24 cellular contexts compared by ENCODE assay signal in genomic region chr17:32396343-32396742, GRCh38.
"Had no signal": no experiment of that assay in that cellular context is flagged by ENCODE, and none has a peak within 500 bp of the region (broad histone marks: within the 10 kb centered on the region; RNA-seq: fewer than 3 reads in every experiment).

No MANE protein-coding gene starts in this region.

- H3K4me1 Mint-ChIP-seq: stimulated activated memory B cell treated with anti-CD40 and anti-IgM and Interleukin-4, amounts not matched to agents 10 μg/mL and 1 μg/mL and 100 μg/mL, for 72 hours had no signal

- H3K4me1 ChIP-seq: right lobe of liver, vagina had no signal

- H3K27ac Mint-ChIP-seq: activated naive CD8-positive, alpha-beta T cell treated with anti-CD3 and anti-CD28 coated beads, Interleukin-2, amount 50 U/mL, for 24 hours; dendritic cell treated with granulocyte-macrophage colony-stimulating factor and Interleukin-4, amounts not matched to agents 40 ng/mL and 50 ng/mL, for 4 days; stimulated activated memory B cell treated with anti-CD40 and anti-IgM and Interleukin-4, amounts not matched to agents 10 μg/mL and 1 μg/mL and 100 μg/mL, for 72 hours; T-helper 2 cell treated with Interferon-gamma antibody and Interleukin-4, amounts not matched to agents 5 μg/mL and 100 μg/mL, for 36 hours; type B pancreatic cell had no signal

- H3K36me3 ChIP-seq: cardiac muscle cell, vagina, WERI-Rb-1 had no signal

- H3K27ac ChIP-seq: cardiac muscle cell, right lobe of liver, skin epidermis, vagina, WERI-Rb-1 had no signal

- H3K4me3 Mint-ChIP-seq: activated naive CD8-positive, alpha-beta T cell treated with anti-CD3 and anti-CD28 coated beads, Interleukin-2, amount 50 U/mL, for 24 hours; activated T-cell treated with anti-CD3 and anti-CD28 coated beads, Interleukin-2, amount 50 U/mL, for 4 hours; dendritic cell treated with granulocyte-macrophage colony-stimulating factor and Interleukin-4, amounts not matched to agents 40 ng/mL and 50 ng/mL, for 4 days; neural crest cell; stimulated activated memory B cell treated with anti-CD40 and anti-IgM and Interleukin-4, amounts not matched to agents 10 μg/mL and 1 μg/mL and 100 μg/mL, for 72 hours; T-cell; T-helper 2 cell treated with Interferon-gamma antibody and Interleukin-4, amounts not matched to agents 5 μg/mL and 100 μg/mL, for 36 hours; type B pancreatic cell had no signal

- H3K9me3 Mint-ChIP-seq: activated T-cell treated with anti-CD3 and anti-CD28 coated beads, Interleukin-2, amount 50 U/mL, for 4 hours; dendritic cell treated with granulocyte-macrophage colony-stimulating factor and Interleukin-4, amounts not matched to agents 40 ng/mL and 50 ng/mL, for 4 days; neural crest cell; stimulated activated memory B cell treated with anti-CD40 and anti-IgM and Interleukin-4, amounts not matched to agents 10 μg/mL and 1 μg/mL and 100 μg/mL, for 72 hours; T-helper 2 cell treated with Interferon-gamma antibody and Interleukin-4, amounts not matched to agents 5 μg/mL and 100 μg/mL, for 36 hours; type B pancreatic cell had no signal

- DNase-seq: activated CD8-positive, alpha-beta memory T cell treated with anti-CD3 and anti-CD28 coated beads for 24 hours; activated CD8-positive, alpha-beta memory T cell treated with anti-CD3 and anti-CD28 coated beads, Interleukin-2, amount 50 U/mL, for 4 hours; activated effector memory CD4-positive, alpha-beta T cell treated with Interleukin-2 at 50 U/mL for 16 hours; activated naive CD4-positive, alpha-beta T cell treated with anti-CD3 and anti-CD28 coated beads, Interleukin-2, amount 50 U/mL, for 16 hours; activated naive CD8-positive, alpha-beta T cell treated with anti-CD3 and anti-CD28 coated beads, Interleukin-2, amount 50 U/mL, for 24 hours; activated T-cell treated with anti-CD3 and anti-CD28 coated beads, Interleukin-2, amount 50 U/mL, for 4 hours; effector CD4-positive, alpha-beta T cell; foreskin melanocyte; glutamatergic neuron; hippocampal formation; midbrain; occipital lobe; right lobe of liver; stimulated activated CD4-positive, alpha-beta T cell treated with anti-CD3 and anti-CD28 coated beads, Interleukin-2, amount 100 ng/mL, for 24 hours; T-cell; WERI-Rb-1 had no signal

- H3K9me3 ChIP-seq: right lobe of liver, vagina had no signal

- H3K27me3 ChIP-seq: cardiac muscle cell, right lobe of liver, vagina had no signal

- H3K27me3 Mint-ChIP-seq: activated naive CD8-positive, alpha-beta T cell treated with anti-CD3 and anti-CD28 coated beads, Interleukin-2, amount 50 U/mL, for 24 hours; dendritic cell treated with granulocyte-macrophage colony-stimulating factor and Interleukin-4, amounts not matched to agents 40 ng/mL and 50 ng/mL, for 4 days; stimulated activated memory B cell treated with anti-CD40 and anti-IgM and Interleukin-4, amounts not matched to agents 10 μg/mL and 1 μg/mL and 100 μg/mL, for 72 hours; T-cell; type B pancreatic cell had no signal

- H3K4me3 ChIP-seq: cardiac muscle cell, right lobe of liver, skin epidermis, vagina had no signal

- ATAC-seq: activated naive CD8-positive, alpha-beta T cell treated with anti-CD3 and anti-CD28 coated beads, Interleukin-2, amount 50 U/mL, for 24 hours; activated T-cell treated with anti-CD3 and anti-CD28 coated beads, Interleukin-2, amount 50 U/mL, for 4 hours; stimulated activated memory B cell treated with anti-CD40 and anti-IgM and Interleukin-4, amounts not matched to agents 10 μg/mL and 1 μg/mL and 100 μg/mL, for 72 hours; T-cell had no signal
